Comparison of ENCODE assay signal across 1 cellular context in the genomic region with DNA sequence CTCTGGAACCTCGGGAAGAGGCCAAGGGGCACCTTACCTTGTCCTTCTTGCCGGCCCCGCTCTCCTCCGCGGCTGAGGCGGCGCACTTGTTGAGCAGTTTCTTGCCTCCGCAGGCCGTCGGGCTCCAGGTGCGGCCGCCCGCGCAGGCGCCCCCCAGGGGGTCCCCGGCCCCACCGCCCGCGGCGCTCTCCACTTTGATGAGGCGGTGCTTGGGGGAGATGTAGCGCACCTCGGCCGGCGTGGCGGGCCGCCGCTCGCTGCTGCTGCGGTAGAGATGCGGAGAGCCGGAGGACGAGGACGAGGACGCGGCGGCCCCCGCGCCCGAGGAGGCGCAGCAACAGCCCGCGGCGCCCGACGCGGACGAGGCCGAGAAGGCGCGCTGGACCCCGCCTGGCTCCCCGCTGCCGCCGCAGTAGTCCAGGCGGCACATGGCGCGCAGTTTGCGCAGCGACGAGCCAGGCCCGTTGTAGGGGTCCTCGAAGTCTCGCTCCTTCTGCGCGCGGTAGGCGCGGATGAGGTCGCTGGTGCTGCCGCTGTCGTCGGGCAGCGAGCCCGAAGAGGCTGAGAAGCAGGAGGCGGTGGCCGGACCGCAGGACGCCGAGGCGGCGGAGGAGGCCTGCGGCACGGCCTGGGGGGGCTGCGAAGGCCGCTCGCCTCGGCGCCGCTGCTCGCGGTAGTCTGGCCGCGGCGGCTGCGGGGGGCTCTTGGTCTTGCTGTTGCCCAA.
A peak's percentile ranks its signal among the peaks of the same experiment; 100 is the strongest.
TF ChIP-seq lines count a peak whose summit lies in the region.

No MANE protein-coding gene starts in this region.

TF ChIP-seq in K562, 482 proteins besides CTCF, POLR2A, EP300 and RAD21 (continued from another document):
- TF ChIP-seq MTA3 (IDR thresholded peaks at IDR 0.05; ENCODE audit: borderline replicate concordance), result 0 out of 2 replicates have a peak, but pooled peaks have one; percentile 25
- TF ChIP-seq, protein P1, sequence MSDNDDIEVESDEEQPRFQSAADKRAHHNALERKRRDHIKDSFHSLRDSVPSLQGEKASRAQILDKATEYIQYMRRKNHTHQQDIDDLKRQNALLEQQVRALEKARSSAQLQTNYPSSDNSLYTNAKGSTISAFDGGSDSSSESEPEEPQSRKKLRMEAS (CRISPR knock-in tag; IDR thresholded peaks at IDR 0.05), result peak; percentile 44; the same call in 1 of the 2 replicates
- TF ChIP-seq ZFX (CRISPR knock-in tag; IDR thresholded peaks at IDR 0.05), result peak; percentile 58; the same call in 1 of the 2 replicates
- TF ChIP-seq RBM14 (IDR thresholded peaks at IDR 0.05; ENCODE audit: borderline replicate concordance, insufficient read depth, low read depth, low read length), result no peak
- TF ChIP-seq HMGN3 (IDR thresholded peaks at IDR 0.05; ENCODE audit: borderline replicate concordance, extremely low read depth, insufficient read length, low read depth, low read length), result peak; percentile 32
- TF ChIP-seq, protein P2, sequence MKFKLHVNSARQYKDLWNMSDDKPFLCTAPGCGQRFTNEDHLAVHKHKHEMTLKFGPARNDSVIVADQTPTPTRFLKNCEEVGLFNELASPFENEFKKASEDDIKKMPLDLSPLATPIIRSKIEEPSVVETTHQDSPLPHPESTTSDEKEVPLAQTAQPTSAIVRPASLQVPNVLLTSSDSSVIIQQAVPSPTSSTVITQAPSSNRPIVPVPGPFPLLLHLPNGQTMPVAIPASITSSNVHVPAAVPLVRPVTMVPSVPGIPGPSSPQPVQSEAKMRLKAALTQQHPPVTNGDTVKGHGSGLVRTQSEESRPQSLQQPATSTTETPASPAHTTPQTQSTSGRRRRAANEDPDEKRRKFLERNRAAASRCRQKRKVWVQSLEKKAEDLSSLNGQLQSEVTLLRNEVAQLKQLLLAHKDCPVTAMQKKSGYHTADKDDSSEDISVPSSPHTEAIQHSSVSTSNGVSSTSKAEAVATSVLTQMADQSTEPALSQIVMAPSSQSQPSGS (CRISPR knock-in tag; IDR thresholded peaks at IDR 0.05), result no peak
- 0 out of 2 replicates have a peak, but pooled peaks have one; percentile 65 for TF ChIP-seq KAT7 (CRISPR knock-in tag; IDR thresholded peaks at IDR 0.05; ENCODE audit: borderline replicate concordance)
- TF ChIP-seq, protein P3, sequence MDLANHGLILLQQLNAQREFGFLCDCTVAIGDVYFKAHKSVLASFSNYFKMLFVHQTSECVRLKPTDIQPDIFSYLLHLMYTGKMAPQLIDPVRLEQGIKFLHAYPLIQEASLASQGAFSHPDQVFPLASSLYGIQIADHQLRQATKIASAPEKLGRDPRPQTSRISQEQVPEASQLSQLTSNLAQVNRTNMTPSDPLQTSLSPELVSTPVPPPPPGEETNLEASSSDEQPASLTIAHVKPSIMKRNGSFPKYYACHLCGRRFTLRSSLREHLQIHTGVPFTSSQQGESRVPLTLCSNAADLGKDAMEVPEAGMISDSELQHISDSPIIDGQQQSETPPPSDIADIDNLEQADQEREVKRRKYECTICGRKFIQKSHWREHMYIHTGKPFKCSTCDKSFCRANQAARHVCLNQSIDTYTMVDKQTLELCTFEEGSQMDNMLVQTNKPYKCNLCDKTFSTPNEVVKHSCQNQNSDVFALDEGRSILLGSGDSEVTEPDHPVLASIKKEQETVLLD (IDR thresholded peaks at IDR 0.05), result no peak
- peak; percentile 37 for TF ChIP-seq KDM5B (IDR thresholded peaks at IDR 0.05; ENCODE audit: insufficient replicate concordance, low read depth, low read length)
- no peak for TF ChIP-seq ZNF121 (CRISPR knock-in tag; conservative IDR thresholded peaks at IDR 0.05)
- TF ChIP-seq, protein P4, sequence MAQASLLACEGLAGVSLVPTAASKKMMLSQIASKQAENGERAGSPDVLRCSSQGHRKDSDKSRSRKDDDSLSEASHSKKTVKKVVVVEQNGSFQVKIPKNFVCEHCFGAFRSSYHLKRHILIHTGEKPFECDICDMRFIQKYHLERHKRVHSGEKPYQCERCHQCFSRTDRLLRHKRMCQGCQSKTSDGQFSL (CRISPR knock-in tag; IDR thresholded peaks at IDR 0.05), result no peak
- TF ChIP-seq, protein P4 (tag; IDR thresholded peaks at IDR 0.05), result 0 out of 4 replicates have a peak, but pooled peaks of 1 of the 2 experiments have one; percentile 52
- peak; percentile 67; the same call in 1 of the 2 replicates for TF ChIP-seq KDM2B (CRISPR knock-in tag; IDR thresholded peaks at IDR 0.05)
- no peak for TF ChIP-seq ZNF695 (CRISPR knock-in tag; IDR thresholded peaks at IDR 0.05)
- no peak for TF ChIP-seq BHLHE40 (IDR thresholded peaks at IDR 0.05; ENCODE audit: low read length)
- peak; percentile 82 for TF ChIP-seq L3MBTL2 (IDR thresholded peaks at IDR 0.05)
- TF ChIP-seq ZC3H4 (CRISPR knock-in tag; IDR thresholded peaks at IDR 0.05; ENCODE audit: borderline replicate concordance), result peak; percentile 86
- no peak for TF ChIP-seq CBFA2T2 (conservative IDR thresholded peaks at IDR 0.05)
- TF ChIP-seq, protein P5, sequence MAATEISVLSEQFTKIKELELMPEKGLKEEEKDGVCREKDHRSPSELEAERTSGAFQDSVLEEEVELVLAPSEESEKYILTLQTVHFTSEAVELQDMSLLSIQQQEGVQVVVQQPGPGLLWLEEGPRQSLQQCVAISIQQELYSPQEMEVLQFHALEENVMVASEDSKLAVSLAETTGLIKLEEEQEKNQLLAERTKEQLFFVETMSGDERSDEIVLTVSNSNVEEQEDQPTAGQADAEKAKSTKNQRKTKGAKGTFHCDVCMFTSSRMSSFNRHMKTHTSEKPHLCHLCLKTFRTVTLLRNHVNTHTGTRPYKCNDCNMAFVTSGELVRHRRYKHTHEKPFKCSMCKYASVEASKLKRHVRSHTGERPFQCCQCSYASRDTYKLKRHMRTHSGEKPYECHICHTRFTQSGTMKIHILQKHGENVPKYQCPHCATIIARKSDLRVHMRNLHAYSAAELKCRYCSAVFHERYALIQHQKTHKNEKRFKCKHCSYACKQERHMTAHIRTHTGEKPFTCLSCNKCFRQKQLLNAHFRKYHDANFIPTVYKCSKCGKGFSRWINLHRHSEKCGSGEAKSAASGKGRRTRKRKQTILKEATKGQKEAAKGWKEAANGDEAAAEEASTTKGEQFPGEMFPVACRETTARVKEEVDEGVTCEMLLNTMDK (IDR thresholded peaks at IDR 0.05; ENCODE audit: borderline replicate concordance, insufficient read depth, low read depth, low read length, poor library complexity, severe bottlenecking), result peak; percentile 1
- peak; percentile 46 for TF ChIP-seq CXXC5 (CRISPR knock-in tag; IDR thresholded peaks at IDR 0.05)
- TF ChIP-seq, protein P6, sequence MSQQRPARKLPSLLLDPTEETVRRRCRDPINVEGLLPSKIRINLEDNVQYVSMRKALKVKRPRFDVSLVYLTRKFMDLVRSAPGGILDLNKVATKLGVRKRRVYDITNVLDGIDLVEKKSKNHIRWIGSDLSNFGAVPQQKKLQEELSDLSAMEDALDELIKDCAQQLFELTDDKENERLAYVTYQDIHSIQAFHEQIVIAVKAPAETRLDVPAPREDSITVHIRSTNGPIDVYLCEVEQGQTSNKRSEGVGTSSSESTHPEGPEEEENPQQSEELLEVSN (IDR thresholded peaks at IDR 0.05; ENCODE audit: borderline replicate concordance in 1 of 2, extremely low read depth in 1 of 2, insufficient read depth in 1 of 2, insufficient read length in 1 of 2, low read depth in 1 of 2, low read length in 1 of 2, poor library complexity in 1 of 2, severe bottlenecking in 1 of 2), result peak; percentile 52 to 85
- TF ChIP-seq FUS (optimal IDR thresholded peaks at IDR 0.05; ENCODE audit: low read depth, low read length), result peak; percentile 41
- TF ChIP-seq RBBP5 (IDR thresholded peaks at IDR 0.05; ENCODE audit: borderline replicate concordance, insufficient read depth, low read length, poor library complexity, severe bottlenecking), result peak; percentile 68
- no peak for TF ChIP-seq BRCA1 (IDR thresholded peaks at IDR 0.05)
- peak; percentile 94; the same call in 1 of the 2 replicates for TF ChIP-seq BRCA1 (CRISPR knock-in tag; IDR thresholded peaks at IDR 0.05)
- no peak for TF ChIP-seq STAT5B (CRISPR knock-in tag; IDR thresholded peaks at IDR 0.05)
- TF ChIP-seq NR3C1 (CRISPR knock-in tag; IDR thresholded peaks at IDR 0.05), result 0 out of 2 replicates have a peak, but pooled peaks have one; percentile 48
- no peak for TF ChIP-seq ZEB2 (IDR thresholded peaks at IDR 0.05)
- no peak for TF ChIP-seq CREBBP (IDR thresholded peaks at IDR 0.05; ENCODE audit: low read depth, low read length)
- TF ChIP-seq POLR2G (IDR thresholded peaks at IDR 0.05; ENCODE audit: low read depth, low read length), result 0 out of 2 replicates have a peak, but pooled peaks have one; percentile 33
- TF ChIP-seq RBFOX2 (IDR thresholded peaks at IDR 0.05; ENCODE audit: low read depth, low read length), result peak; percentile 15
- TF ChIP-seq NRF1 (conservative IDR thresholded peaks at IDR 0.05 in 1 of 2, IDR thresholded peaks at IDR 0.05 in 1 of 2), result peak; percentile 70 to 73
- TF ChIP-seq PCBP1 (IDR thresholded peaks at IDR 0.05; ENCODE audit: low read depth, low read length, poor library complexity, severe bottlenecking), result peak; percentile 59
- peak; percentile 92 for TF ChIP-seq ZBTB7A (IDR thresholded peaks at IDR 0.05; ENCODE audit: borderline replicate concordance, control insufficient read depth, low read depth, low read length)
- TF ChIP-seq, protein P7, sequence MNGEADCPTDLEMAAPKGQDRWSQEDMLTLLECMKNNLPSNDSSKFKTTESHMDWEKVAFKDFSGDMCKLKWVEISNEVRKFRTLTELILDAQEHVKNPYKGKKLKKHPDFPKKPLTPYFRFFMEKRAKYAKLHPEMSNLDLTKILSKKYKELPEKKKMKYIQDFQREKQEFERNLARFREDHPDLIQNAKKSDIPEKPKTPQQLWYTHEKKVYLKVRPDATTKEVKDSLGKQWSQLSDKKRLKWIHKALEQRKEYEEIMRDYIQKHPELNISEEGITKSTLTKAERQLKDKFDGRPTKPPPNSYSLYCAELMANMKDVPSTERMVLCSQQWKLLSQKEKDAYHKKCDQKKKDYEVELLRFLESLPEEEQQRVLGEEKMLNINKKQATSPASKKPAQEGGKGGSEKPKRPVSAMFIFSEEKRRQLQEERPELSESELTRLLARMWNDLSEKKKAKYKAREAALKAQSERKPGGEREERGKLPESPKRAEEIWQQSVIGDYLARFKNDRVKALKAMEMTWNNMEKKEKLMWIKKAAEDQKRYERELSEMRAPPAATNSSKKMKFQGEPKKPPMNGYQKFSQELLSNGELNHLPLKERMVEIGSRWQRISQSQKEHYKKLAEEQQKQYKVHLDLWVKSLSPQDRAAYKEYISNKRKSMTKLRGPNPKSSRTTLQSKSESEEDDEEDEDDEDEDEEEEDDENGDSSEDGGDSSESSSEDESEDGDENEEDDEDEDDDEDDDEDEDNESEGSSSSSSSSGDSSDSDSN (IDR thresholded peaks at IDR 0.05; ENCODE audit: borderline replicate concordance in 1 of 2, low read depth in 2 of 2, low read length in 2 of 2), result peak in 1 of 2 experiments; percentile 69; a peak in 2 of 4 replicates
- peak; percentile 77 for TF ChIP-seq CHD1 (IDR thresholded peaks at IDR 0.05; ENCODE audit: low read length)
- peak in 1 of 3 experiments; percentile 14 for TF ChIP-seq YY1 (IDR thresholded peaks at IDR 0.05; ENCODE audit: borderline replicate concordance in 1 of 3, control insufficient read depth in 1 of 3, extremely low read depth in 1 of 3, insufficient read depth in 3 of 3, insufficient read length in 1 of 3, insufficient replicate concordance in 2 of 3, low read depth in 1 of 3, low read length in 2 of 3)
- TF ChIP-seq, protein P8, sequence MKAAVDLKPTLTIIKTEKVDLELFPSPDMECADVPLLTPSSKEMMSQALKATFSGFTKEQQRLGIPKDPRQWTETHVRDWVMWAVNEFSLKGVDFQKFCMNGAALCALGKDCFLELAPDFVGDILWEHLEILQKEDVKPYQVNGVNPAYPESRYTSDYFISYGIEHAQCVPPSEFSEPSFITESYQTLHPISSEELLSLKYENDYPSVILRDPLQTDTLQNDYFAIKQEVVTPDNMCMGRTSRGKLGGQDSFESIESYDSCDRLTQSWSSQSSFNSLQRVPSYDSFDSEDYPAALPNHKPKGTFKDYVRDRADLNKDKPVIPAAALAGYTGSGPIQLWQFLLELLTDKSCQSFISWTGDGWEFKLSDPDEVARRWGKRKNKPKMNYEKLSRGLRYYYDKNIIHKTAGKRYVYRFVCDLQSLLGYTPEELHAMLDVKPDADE (conservative IDR thresholded peaks at IDR 0.05; ENCODE audit: control insufficient read depth, low read depth, low read length), result peak; percentile 39; the same call in 1 of the 2 replicates
- no peak for TF ChIP-seq ARHGAP35 (IDR thresholded peaks at IDR 0.05; ENCODE audit: partially characterized antibody)
- TF ChIP-seq MYNN (IDR thresholded peaks at IDR 0.05), result no peak
- TF ChIP-seq MYNN (CRISPR knock-in tag; IDR thresholded peaks at IDR 0.05), result 0 out of 2 replicates have a peak, but pooled peaks have one; percentile 14
- TF ChIP-seq, protein P9, sequence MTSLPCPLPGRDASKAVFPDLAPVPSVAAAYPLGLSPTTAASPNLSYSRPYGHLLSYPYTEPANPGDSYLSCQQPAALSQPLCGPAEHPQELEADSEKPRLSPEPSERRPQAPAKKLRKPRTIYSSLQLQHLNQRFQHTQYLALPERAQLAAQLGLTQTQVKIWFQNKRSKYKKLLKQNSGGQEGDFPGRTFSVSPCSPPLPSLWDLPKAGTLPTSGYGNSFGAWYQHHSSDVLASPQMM (CRISPR knock-in tag; IDR thresholded peaks at IDR 0.05), result no peak
